ENCODE assay signal across 12 cellular contexts in genomic region chrX:13168276-13168675, GRCh38.
A peak's percentile ranks its signal among the peaks of the same experiment; 100 is the strongest.
DNase-seq lines count a peak whose midpoint lies in the region; ATAC-seq and TF ChIP-seq lines count a peak whose summit lies in the region.
"Had no signal": no experiment of that assay in that cellular context is flagged by ENCODE, and none has a peak within 500 bp of the region (broad histone marks: within the 10 kb centered on the region; RNA-seq: fewer than 3 reads in every experiment).

No MANE protein-coding gene starts in this region.

- no peaks in the 10 kb centered on the region for H3K9me3 ChIP-seq in GM23248 (ENCODE audit: low read depth)
- H3K9me3 ChIP-seq in osteoblast (ENCODE audit: low read depth, low read length): no peaks in the 10 kb centered on the region
- H3K9me3 ChIP-seq: colonic mucosa had no signal

- no peaks in the 10 kb centered on the region for H3F3A ChIP-seq in GM23248 (ENCODE audit: insufficient read depth)

- H3K4me1 Mint-ChIP-seq in CD14-positive monocyte: peaks cover 23% of the 10 kb centered on the region
- H3K4me1 Mint-ChIP-seq in central memory CD8-positive, alpha-beta T cell: peaks cover 8% of the 10 kb centered on the region

- H2AFZ ChIP-seq in GM23248: peak overlapping the region; percentile 77; the same call in 1 of the 2 replicates
- peak overlapping the region; percentile 86 for H2AFZ ChIP-seq in osteoblast (ENCODE audit: low read length)

- no peaks in the 10 kb centered on the region for H3K79me2 ChIP-seq in GM23248 (ENCODE audit: insufficient read depth)
- H3K79me2 ChIP-seq in osteoblast (ENCODE audit: insufficient read depth, low read length): no peaks in the 10 kb centered on the region

- H3K27me3 Mint-ChIP-seq in CD14-positive monocyte (ENCODE audit: low read depth in 3 of 3): peaks cover 1 to 27% (median 5%) of the 10 kb centered on the region in 3 donors
- H3K27me3 Mint-ChIP-seq in central memory CD8-positive, alpha-beta T cell: no peaks in the 10 kb centered on the region

- H3K36me3 ChIP-seq in GM23248 (ENCODE audit: low read depth) (no peaks in the 10 kb centered on the region), osteoblast (ENCODE audit: insufficient read depth, low read length) (no peaks in the 10 kb centered on the region)
- H3K36me3 ChIP-seq: colonic mucosa had no signal

- peak overlapping the region; percentile 56 to 93 (median 86) for H3K27ac Mint-ChIP-seq in CD14-positive monocyte
- H3K27ac Mint-ChIP-seq in central memory CD8-positive, alpha-beta T cell (ENCODE audit: low read depth): peak overlapping the region; percentile 64

- peaks cover 0 to 13% (median 5%) of the 10 kb centered on the region in 7 donors for H3K9me3 Mint-ChIP-seq in CD14-positive monocyte
- H3K9me3 Mint-ChIP-seq in central memory CD8-positive, alpha-beta T cell: no peaks in the 10 kb centered on the region

- 79 to 84% methylated on average over 5 of the region's 5 CpGs for WGBS in GM23248 (ENCODE audit: low coverage in 1 of 2, low lambda C conversion rate in 2 of 2, missing lambda C conversion rate in 2 of 2), 2 experiments

- H3K27ac ChIP-seq in GM23248 (peak overlapping the region; percentile 44; the same call in 1 of the 2 replicates), osteoblast (ENCODE audit: low read depth, low read length) (no peak overlapping the region)
- H3K27ac ChIP-seq: colonic mucosa, foreskin keratinocyte had no signal

- in situ Hi-C loops in GM23248 (cut with MboI): no loop called here

- intact Hi-C loops in CD14-positive monocyte (cut with micrococcal nuclease): loop anchor here in 1 of 2 donors (10.0 kb wide), 1 partner anchor 53 kb away; no protein-coding TSS in a partner anchor

- no peaks in the 10 kb centered on the region for H3K9me2 ChIP-seq in GM23248 (ENCODE audit: insufficient read depth)

- H3K4me3 Mint-ChIP-seq in CD14-positive monocyte: peak overlapping the region; percentile 20 to 52
- H3K4me3 Mint-ChIP-seq in central memory CD8-positive, alpha-beta T cell: peak overlapping the region; percentile 45

- ATAC-seq in central memory CD8-positive, alpha-beta T cell (replicated peaks; ENCODE audit: extremely low read depth, poor library complexity, severe bottlenecking): no peak
- ATAC-seq: foreskin keratinocyte had no signal

- DNase-seq in CD14-positive monocyte (ENCODE audit: low spot score) (no peak), GM23248 (no peak), osteoblast (ENCODE audit: insufficient read length, low spot score, missing footprints) (no peak), NCI-H187 treated with DMSO at 0.1 percent for 48 hours (lab: John Stamatoyannopoulos, UW) (no peak), RPMI8226 (no peak)
- no peak for DNase-seq in central memory CD8-positive, alpha-beta T cell (ENCODE audit: low spot score in 2 of 2)
- DNase-seq in activated CD8-positive, alpha-beta memory T cell treated with anti-CD3 and anti-CD28 coated beads for 24 hours: no peak
- DNase-seq: colonic mucosa, foreskin keratinocyte, NCI-H1048, NCI-H82 had no signal

- H3K4me3 ChIP-seq in GM23248 (no peak overlapping the region), osteoblast (ENCODE audit: insufficient read depth, low read length) (no peak overlapping the region)
- H3K4me3 ChIP-seq: colonic mucosa, lung had no signal

- H4K20me1 ChIP-seq in GM23248 (ENCODE audit: insufficient read depth) (no peaks in the 10 kb centered on the region), osteoblast (ENCODE audit: insufficient read depth, low read length) (no peaks in the 10 kb centered on the region)

- peaks cover 17% of the 10 kb centered on the region for H3K4me1 ChIP-seq in GM23248 (ENCODE audit: insufficient read depth)
- peaks cover 10% of the 10 kb centered on the region for H3K4me1 ChIP-seq in osteoblast (ENCODE audit: insufficient read depth, low read length)
- H3K4me1 ChIP-seq: colonic mucosa, foreskin keratinocyte had no signal

- H3K9ac ChIP-seq in GM23248: no peak overlapping the region

- H3K27me3 ChIP-seq in GM23248 (replicated peaks; ENCODE audit: insufficient read depth) (no peaks in the 10 kb centered on the region), osteoblast (ENCODE audit: insufficient read depth, low read length) (no peaks in the 10 kb centered on the region)
- H3K27me3 ChIP-seq: colonic mucosa, foreskin keratinocyte had no signal

- no peak for TF ChIP-seq CTCF in CD14-positive monocyte (IDR thresholded peaks at IDR 0.05)
- TF ChIP-seq CTCF in osteoblast (IDR thresholded peaks at IDR 0.05; ENCODE audit: extremely low read depth, low read depth, low read length): no peak

- H3K36me3 Mint-ChIP-seq in CD14-positive monocyte: peaks cover 0 to 4% of the 10 kb centered on the region in 2 donors
- peaks cover 3% of the 10 kb centered on the region for H3K36me3 Mint-ChIP-seq in central memory CD8-positive, alpha-beta T cell (ENCODE audit: insufficient read depth)

- H3K4me2 ChIP-seq in GM23248 (ENCODE audit: unreplicated experiment): no peak overlapping the region
- no peak overlapping the region for H3K4me2 ChIP-seq in osteoblast (ENCODE audit: insufficient read depth, low read length)
